Comparison of ENCODE assay signal across 26 cellular contexts in the genomic region with DNA sequence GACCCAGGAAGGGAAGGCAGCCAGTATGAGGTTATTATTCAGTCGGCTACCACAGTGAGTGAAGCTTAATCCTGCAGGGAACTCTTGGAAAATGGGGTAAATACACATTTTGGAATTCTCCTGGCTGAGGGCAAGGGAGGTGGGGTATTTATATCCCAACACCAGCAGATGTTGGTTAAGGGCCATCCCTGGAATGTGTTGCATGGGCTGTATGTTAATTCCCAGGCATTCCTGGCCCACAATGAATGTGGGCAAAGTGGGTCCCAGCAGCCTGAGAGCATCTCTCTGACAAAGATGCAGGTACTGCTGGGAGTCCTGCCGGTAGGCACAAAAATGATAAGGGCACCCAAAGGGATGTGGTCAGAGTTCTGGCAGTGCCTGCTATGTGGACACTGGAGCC. TPM values are rescaled to one million over a fixed set of nuclear protein-coding genes. Genes with fewer than 3 reads are reported as not detected.
DNase-seq lines count a peak whose midpoint lies in the region; ATAC-seq, FAIRE-seq and TF ChIP-seq lines count a peak whose summit lies in the region.
"Had no signal": no experiment of that assay in that cellular context is flagged by ENCODE, and none has a peak within 500 bp of the region (broad histone marks: within the 10 kb centered on the region; RNA-seq: fewer than 3 reads in every experiment).

No MANE protein-coding gene starts in this region.

- H3K4me2 ChIP-seq in H1 (ENCODE audit: insufficient read depth in 1 of 2, low read depth in 2 of 2, low read length in 2 of 2) (no peak overlapping the region), trophoblast cell (ENCODE audit: low read length) (no peak overlapping the region)
- H3K4me2 ChIP-seq: BLaER1 treated with 17β-estradiol and CSF1 and Interleukin-3, amounts not matched to agents 10 nM and 100 nM had no signal

- no peaks in the 10 kb centered on the region for H3K79me1 ChIP-seq in H1 (ENCODE audit: low read depth, low read length)
- no peaks in the 10 kb centered on the region for H3K79me1 ChIP-seq in trophoblast cell (ENCODE audit: low read length)

- H3K27me3 ChIP-seq in H1 (replicated peaks in 1 of 4; ENCODE audit: control insufficient read depth in 3 of 4, extremely low read depth in 1 of 4, insufficient read depth in 3 of 4, low read length in 3 of 4) (peaks cover 0 to 26% (median 13%) of the 10 kb centered on the region in 4 experiments; a peak in 5 of 7 replicates), trophoblast cell (ENCODE audit: insufficient read depth, low read length) (peaks cover under 1% of the 10 kb centered on the region)
- H3K27me3 ChIP-seq: BE2C had no signal

- H3K27ac Mint-ChIP-seq in natural killer cell treated with Interleukin-12 subunit alpha and Interleukin-12 subunit beta and Interleukin-15 and Interleukin-18, amount 100 ng/mL, for 72 hours: no peak overlapping the region
- H3K27ac Mint-ChIP-seq: CD14-positive monocyte; CD4-positive, alpha-beta T cell; CD8-positive, alpha-beta memory T cell had no signal

- peaks cover 14 to 16% of the 10 kb centered on the region in 2 donors for H3K4me1 Mint-ChIP-seq in natural killer cell treated with Interleukin-12 subunit alpha and Interleukin-12 subunit beta and Interleukin-15 and Interleukin-18, amount 100 ng/mL, for 72 hours (ENCODE audit: low read depth in 2 of 2)

- 71% methylated on average over 2 of the region's 2 CpGs; no CpG with 5 or more reads in 1 of the 2 experiments for WGBS in H1 (ENCODE audit: extremely low coverage in 1 of 2, insufficient coverage in 1 of 2, insufficient read length in 1 of 2, insufficient replicate concordance in 2 of 2, low coverage in 1 of 2, low lambda C conversion rate in 2 of 2, missing lambda C conversion rate in 1 of 2), 2 experiments
- no CpG with 5 or more reads among the region's 2 CpGs for WGBS in trophoblast cell (ENCODE audit: extremely low coverage, insufficient coverage, insufficient read length)

- POLR2A ChIA-PET in HEK293 (lab: Yijun Ruan, JAX) (interaction anchor here (1.3 kb wide), 1 partner anchor 18 kb away, joined by 5 read pairs; a partner anchor contains a TSS), H1 (lab: Charles Lee; ENCODE audit: partially characterized antibody) (interaction anchor here (0.7 to 2.7 kb wide), 7 partner anchors 9 to 75 kb away, joined by 3 to 7 read pairs (median 4); a partner anchor contains a TSS)

- no peak overlapping the region for H2BK120ac ChIP-seq in H1 (replicated peaks; ENCODE audit: low read depth, low read length)
- H2BK120ac ChIP-seq in trophoblast cell (ENCODE audit: insufficient read depth, low read length, poor library complexity): no peak overlapping the region

- peaks cover 23 to 36% of the 10 kb centered on the region in 2 donors for H3K27me3 Mint-ChIP-seq in natural killer cell treated with Interleukin-12 subunit alpha and Interleukin-12 subunit beta and Interleukin-15 and Interleukin-18, amount 100 ng/mL, for 72 hours

- TF ChIP-seq POLR2A in H1 (IDR thresholded peaks at IDR 0.05; ENCODE audit: control extremely low read depth in 1 of 2, low read depth in 2 of 2, low read length in 2 of 2): no peak
- no peak for TF ChIP-seq POLR2A in GM12891 (IDR thresholded peaks at IDR 0.05; ENCODE audit: low read depth, low read length)

- H2AK5ac ChIP-seq in H1 (ENCODE audit: low read depth, low read length): no peak overlapping the region
- H2AK5ac ChIP-seq in trophoblast cell (ENCODE audit: low read length): no peak overlapping the region

- peaks cover 3 to 11% of the 10 kb centered on the region in 2 experiments for H4K20me1 ChIP-seq in H1 (replicated peaks in 1 of 2; ENCODE audit: control insufficient read depth in 1 of 2, insufficient read depth in 2 of 2, low read length in 2 of 2)

- H4K5ac ChIP-seq in H1 (ENCODE audit: insufficient read length, low read depth, low read length): no peak overlapping the region

- H3K56ac ChIP-seq in H1 (replicated peaks; ENCODE audit: insufficient read length, low read depth, low read length): no peak overlapping the region

- no peaks in the 10 kb centered on the region for H3K79me2 ChIP-seq in H1 (ENCODE audit: control insufficient read depth in 1 of 2, insufficient read depth in 2 of 2, low read length in 2 of 2)
- no peaks in the 10 kb centered on the region for H3K79me2 ChIP-seq in trophoblast cell (ENCODE audit: control insufficient read depth, insufficient read depth, low read length, poor library complexity)

- DNase-seq in H1 (ENCODE audit: low read depth in 1 of 2, low spot score in 2 of 2) (no peak), trophoblast cell (peak; percentile 58 to 59), GM12891 (ENCODE audit: insufficient read length, low spot score) (no peak)
- no peak for DNase-seq in activated naive CD4-positive, alpha-beta T cell treated with Interleukin-2 at 50 U/mL for 16 hours
- DNase-seq in natural killer cell treated with Interleukin-12 subunit alpha and Interleukin-12 subunit beta and Interleukin-15 and Interleukin-18, amount 100 ng/mL, for 72 hours (ENCODE audit: low spot score): no peak
- DNase-seq: 8988T; ACHN; AML-193; BE2C; CD4-positive, alpha-beta T cell; CD8-positive, alpha-beta memory T cell; DMS 273 treated with DMSO at 0.1 percent for 48 hours; DMS79; EL; GDM1; GM23248 had no signal

- no peak overlapping the region for H3K27ac ChIP-seq in HEK293 (ENCODE audit: extremely low read depth, low read depth, low read length)
- peak overlapping the region; percentile 25 for H3K27ac ChIP-seq in angular gyrus (ENCODE audit: low read depth, low read length)
- no peak overlapping the region for H3K27ac ChIP-seq in H1 (ENCODE audit: low read depth, low read length)
- no peak overlapping the region for H3K27ac ChIP-seq in trophoblast cell (ENCODE audit: low read depth, low read length)
- H3K27ac ChIP-seq: A549; BLaER1 treated with 17β-estradiol and CSF1 and Interleukin-3, amounts not matched to agents 10 nM and 100 nM; GM23248 had no signal

- H2BK15ac ChIP-seq in H1 (ENCODE audit: low read length): no peak overlapping the region

- H4K91ac ChIP-seq in H1 (replicated peaks; ENCODE audit: insufficient read length, low read length) (no peak overlapping the region), trophoblast cell (ENCODE audit: low read depth, low read length) (no peak overlapping the region)

- no peaks in the 10 kb centered on the region for H3K9me3 Mint-ChIP-seq in natural killer cell treated with Interleukin-12 subunit alpha and Interleukin-12 subunit beta and Interleukin-15 and Interleukin-18, amount 100 ng/mL, for 72 hours
- H3K9me3 Mint-ChIP-seq: CD4-positive, alpha-beta T cell had no signal

- H3K4ac ChIP-seq in H1 (replicated peaks; ENCODE audit: insufficient read length, low read depth, low read length) (no peak overlapping the region), trophoblast cell (ENCODE audit: low read depth, low read length) (no peak overlapping the region)

- TF ChIP-seq EP300 in H1 (IDR thresholded peaks at IDR 0.05; ENCODE audit: borderline replicate concordance in 1 of 2, low read depth in 2 of 2, low read length in 2 of 2): no peak

- H2AFZ ChIP-seq in H1 (ENCODE audit: low read length) (no peak overlapping the region), trophoblast cell (ENCODE audit: insufficient read depth, low read length, poor library complexity) (no peak overlapping the region)
- H2AFZ ChIP-seq: GM23248 had no signal

- H3K4me1 ChIP-seq in HEK293 (ENCODE audit: control insufficient read depth, insufficient read depth, low read length) (peaks cover 6% of the 10 kb centered on the region; the same call in 1 of the 2 replicates), H1 (replicated peaks in 1 of 4; ENCODE audit: control insufficient read depth in 3 of 4, insufficient read depth in 4 of 4, low read length in 3 of 4) (peaks cover 0 to 8% (median 5%) of the 10 kb centered on the region in 4 experiments; a peak in 5 of 7 replicates), trophoblast cell (ENCODE audit: control insufficient read depth in 1 of 2, insufficient read depth in 2 of 2, low read length in 2 of 2) (peaks cover 4 to 7% of the 10 kb centered on the region in 2 experiments)
- H3K4me1 ChIP-seq: HAP-1 had no signal

- ATAC-seq in HG03025 (IDR thresholded peaks at IDR 0.05; ENCODE audit: low FRiP score, unreplicated experiment): no peak
- no peak for ATAC-seq in natural killer cell treated with Interleukin-12 subunit alpha and Interleukin-12 subunit beta and Interleukin-15 and Interleukin-18, amount 100 ng/mL, for 72 hours
- ATAC-seq: A549 had no signal

- no peak overlapping the region for H2BK20ac ChIP-seq in H1 (ENCODE audit: low read length)

- no peak overlapping the region for H4K12ac ChIP-seq in trophoblast cell (ENCODE audit: low read depth, low read length)

- no peak for TF ChIP-seq RAD21 in H1 (IDR thresholded peaks at IDR 0.05 in 1 of 2, conservative IDR thresholded peaks at IDR 0.05 in 1 of 2; ENCODE audit: low read depth in 2 of 2, low read length in 2 of 2)

- TF ChIP-seq CTCF in HEK293 (tag by site-specific recombination; IDR thresholded peaks at IDR 0.05) (no peak), H1 (IDR thresholded peaks at IDR 0.05; ENCODE audit: control extremely low read depth in 1 of 3, insufficient read depth in 1 of 3, low read depth in 1 of 3, low read length in 3 of 3) (no peak)

- H3K9ac ChIP-seq in H1 (replicated peaks in 1 of 4; ENCODE audit: extremely low read depth in 1 of 4, low read depth in 3 of 4, low read length in 3 of 4) (no peak overlapping the region), trophoblast cell (ENCODE audit: low read length) (no peak overlapping the region)
- H3K9ac ChIP-seq: BLaER1 treated with 17β-estradiol and CSF1 and Interleukin-3, amounts not matched to agents 10 nM and 100 nM; GM23248 had no signal

- no peak overlapping the region for H3K23ac ChIP-seq in H1 (ENCODE audit: insufficient read length)
- H3K23ac ChIP-seq in trophoblast cell (ENCODE audit: low read length): no peak overlapping the region

- no peaks in the 10 kb centered on the region for H3K9me3 ChIP-seq in HEK293 (ENCODE audit: control insufficient read depth, insufficient read depth, low read depth, low read length)
- H3K9me3 ChIP-seq in H1 (ENCODE audit: insufficient read depth in 2 of 2, low read depth in 1 of 2, low read length in 1 of 2): no peaks in the 10 kb centered on the region
- H3K9me3 ChIP-seq in trophoblast cell (ENCODE audit: insufficient read depth, low read depth, low read length): peaks cover 2% of the 10 kb centered on the region
- H3K9me3 ChIP-seq: A549; BE2C; BLaER1 treated with 17β-estradiol and CSF1 and Interleukin-3, amounts not matched to agents 10 nM and 100 nM; HAP-1 had no signal

- FAIRE-seq in H1 (lab: Jason Lieb, UNC): no peak
- no peak for FAIRE-seq in GM12891 (lab: Jason Lieb, UNC)
- FAIRE-seq: A549, D721Med, GM12892, H54 had no signal

- H2BK5ac ChIP-seq in H1 (ENCODE audit: low read depth, low read length): no peak overlapping the region
- H2BK5ac ChIP-seq in trophoblast cell (ENCODE audit: low read depth, low read length, poor library complexity): no peak overlapping the region

- H3K36me3 ChIP-seq in HEK293 (ENCODE audit: control insufficient read depth in 2 of 2, insufficient read depth in 1 of 2, low read length in 2 of 2): no peaks in the 10 kb centered on the region
- H3K36me3 ChIP-seq in H1 (ENCODE audit: control insufficient read depth in 2 of 4, insufficient read depth in 4 of 4, low read length in 3 of 4): no peaks in the 10 kb centered on the region
- H3K36me3 ChIP-seq in trophoblast cell (ENCODE audit: control insufficient read depth in 1 of 2, insufficient read depth in 2 of 2, low read length in 2 of 2): no peaks in the 10 kb centered on the region
- H3K36me3 ChIP-seq: BE2C, HAP-1 had no signal

- H4K8ac ChIP-seq in H1 (ENCODE audit: extremely low read depth, insufficient read depth, low read length) (no peak overlapping the region), trophoblast cell (ENCODE audit: low read depth, low read length) (no peak overlapping the region)

- H3K4me3 Mint-ChIP-seq in natural killer cell treated with Interleukin-12 subunit alpha and Interleukin-12 subunit beta and Interleukin-15 and Interleukin-18, amount 100 ng/mL, for 72 hours: no peak overlapping the region
- H3K4me3 Mint-ChIP-seq: CD4-positive, alpha-beta T cell had no signal

- H3K14ac ChIP-seq in H1 (ENCODE audit: insufficient read length) (no peak overlapping the region), trophoblast cell (ENCODE audit: low read length) (no peak overlapping the region)

- H3K4me3 ChIP-seq in HEK293 (ENCODE audit: low read depth, low read length) (no peak overlapping the region), H1 (ENCODE audit: extremely low read depth in 1 of 4, insufficient read depth in 2 of 4, low read depth in 3 of 4, low read length in 4 of 4) (no peak overlapping the region), trophoblast cell (ENCODE audit: low read depth, low read length) (no peak overlapping the region)
- H3K4me3 ChIP-seq: A549; BLaER1 treated with 17β-estradiol and CSF1 and Interleukin-3, amounts not matched to agents 10 nM and 100 nM; GM23248; HAP-1 had no signal

- no peak overlapping the region for H3K18ac ChIP-seq in H1 (ENCODE audit: extremely low read depth, low read length)
- no peak overlapping the region for H3K18ac ChIP-seq in trophoblast cell (ENCODE audit: low read length)

- peaks cover 10% of the 10 kb centered on the region for H3K23me2 ChIP-seq in H1 (ENCODE audit: low read depth, low read length)

- CTCF ChIA-PET in HEK293 (lab: Yijun Ruan, JAX): interaction anchor here (0.7 kb wide), 1 partner anchor 195 kb away, joined by 3 read pairs; no protein-coding TSS in a partner anchor
- CTCF ChIA-PET in H1 (lab: Charles Lee; ENCODE audit: partially characterized antibody): interaction anchor here (0.6 to 2.3 kb wide), 8 partner anchors 10 to 75 kb away, joined by 3 to 7 read pairs (median 3); no protein-coding TSS in a partner anchor

- H2BK12ac ChIP-seq in H1 (ENCODE audit: low read depth, low read length): 0 out of 2 replicates have a peak overlapping the region, but pooled peaks have one; percentile 68
- H2BK12ac ChIP-seq in trophoblast cell (ENCODE audit: low read length): no peak overlapping the region

- no peaks in the 10 kb centered on the region for H3K36me3 Mint-ChIP-seq in natural killer cell treated with Interleukin-12 subunit alpha and Interleukin-12 subunit beta and Interleukin-15 and Interleukin-18, amount 100 ng/mL, for 72 hours

RNA-seq across cellular contexts. Expression of a gene that starts 2.9 kb away (rescaled TPM):
- 12.0 and 12.8 TPM in 2 replicates for total RNA-seq in H1 (2021; fragmentation: NEBNext Ultra II Directional; extraction: Animal tissue kit (Norgen Biotek cat#: 25700))
- 3.3 TPM in 2 replicates for polyA plus RNA-seq in H1 (2011; rRNA removed)
- polyA plus RNA-seq in H1 (2011; cell fraction: cytosol; rRNA removed): 3.3 TPM
- polyA plus RNA-seq in H1 (2011; cell fraction: nucleus; rRNA removed): 4.2 TPM
- 7.7 to 10.1 TPM (median 8.3 TPM) in 4 replicates for polyA plus RNA-seq in H1 (2012, experiment 1 of 2)
- polyA plus RNA-seq in H1 (2012, experiment 2 of 2): 9.6 TPM
- 8.3 TPM for polyA plus RNA-seq in H1 (2013, experiment 1 of 2)
- 8.3 TPM for polyA plus RNA-seq in H1 (2013, experiment 2 of 2)
- 3.9 and 5.1 TPM in 2 replicates for polyA minus RNA-seq in H1 (2011; rRNA and poly(A)+ RNA removed)
- 6.2 TPM for polyA minus RNA-seq in H1 (2011; cell fraction: cytosol; rRNA and poly(A)+ RNA removed)
- 5.3 TPM for polyA minus RNA-seq in H1 (2011; cell fraction: nucleus; rRNA and poly(A)+ RNA removed)
- polyA plus RNA-seq in trophoblast cell (2013): 1.4 and 1.5 TPM in 2 replicates
- total RNA-seq in natural killer cell treated with Interleukin-12 subunit alpha and Interleukin-12 subunit beta and Interleukin-15 and Interleukin-18, amount 100 ng/mL, for 72 hours: 1 to 10 TPM; 2.7 to 5.9 TPM
- 1.7 TPM for polyA plus RNA-seq in GM12891 (2012; ENCODE audit: low read depth, missing spikeins)

RNA-seq across cellular contexts. Expression of a gene that starts 17.5 kb away (rescaled TPM):
- total RNA-seq in H1 (2021; fragmentation: NEBNext Ultra II Directional; extraction: Animal tissue kit (Norgen Biotek cat#: 25700)): 5.9 and 6.9 TPM in 2 replicates
- 4.2 and 8.9 TPM in 2 replicates for polyA plus RNA-seq in H1 (2011; rRNA removed)
- polyA plus RNA-seq in H1 (2011; cell fraction: cytosol; rRNA removed): 5.6 TPM
- polyA plus RNA-seq in H1 (2011; cell fraction: nucleus; rRNA removed): 4.7 TPM
- 4.3 to 7.8 TPM (median 6.9 TPM) in 4 replicates for polyA plus RNA-seq in H1 (2012, experiment 1 of 2)
- 8.0 TPM for polyA plus RNA-seq in H1 (2012, experiment 2 of 2)
- polyA plus RNA-seq in H1 (2013, experiment 1 of 2): 6.2 TPM
- 5.8 TPM for polyA plus RNA-seq in H1 (2013, experiment 2 of 2)
- polyA minus RNA-seq in H1 (2011; rRNA and poly(A)+ RNA removed): 0.41 and 0.54 TPM in 2 replicates
- 3.1 TPM for polyA minus RNA-seq in H1 (2011; cell fraction: cytosol; rRNA and poly(A)+ RNA removed)
- 2.5 TPM for polyA minus RNA-seq in H1 (2011; cell fraction: nucleus; rRNA and poly(A)+ RNA removed)
- 0.11 TPM in 1 of 2 replicates, not detected in the other for polyA plus RNA-seq in trophoblast cell (2013)
- not detected for total RNA-seq in natural killer cell treated with Interleukin-12 subunit alpha and Interleukin-12 subunit beta and Interleukin-15 and Interleukin-18, amount 100 ng/mL, for 72 hours
- 0.06 TPM for polyA plus RNA-seq in GM12891 (2012; ENCODE audit: low read depth, missing spikeins)
- total RNA-seq: CD4-positive, alpha-beta T cell; CD8-positive, alpha-beta memory T cell; GM23248 had no signal
- polyA plus RNA-seq: CD14-positive monocyte; CD8-positive, alpha-beta memory T cell; GM23248 had no signal

RNA-seq across cellular contexts. Expression of a gene that starts 17.6 kb away (rescaled TPM):
- 0.63 and 0.97 TPM in 2 replicates for total RNA-seq in H1 (2021; fragmentation: NEBNext Ultra II Directional; extraction: Animal tissue kit (Norgen Biotek cat#: 25700))
- 1.3 and 1.9 TPM in 2 replicates for polyA plus RNA-seq in H1 (2011; rRNA removed)
- polyA plus RNA-seq in H1 (2011; cell fraction: cytosol; rRNA removed): 3.3 TPM
- polyA plus RNA-seq in H1 (2011; cell fraction: nucleus; rRNA removed): 4.1 TPM
- polyA plus RNA-seq in H1 (2012, experiment 1 of 2): 2.1 to 3.5 TPM (median 2.7 TPM) in 4 replicates
- polyA plus RNA-seq in H1 (2012, experiment 2 of 2): 1.1 TPM
- 0.53 TPM for polyA plus RNA-seq in H1 (2013, experiment 1 of 2)
- polyA plus RNA-seq in H1 (2013, experiment 2 of 2): 0.77 TPM
- polyA minus RNA-seq in H1 (2011; rRNA and poly(A)+ RNA removed): 0.54 and 0.80 TPM in 2 replicates
- not detected for polyA minus RNA-seq in H1 (2011; cell fraction: cytosol; rRNA and poly(A)+ RNA removed)
- polyA minus RNA-seq in H1 (2011; cell fraction: nucleus; rRNA and poly(A)+ RNA removed): 1.00 TPM
- 0.55 and 0.62 TPM in 2 replicates for polyA plus RNA-seq in trophoblast cell (2013)
- total RNA-seq in natural killer cell treated with Interleukin-12 subunit alpha and Interleukin-12 subunit beta and Interleukin-15 and Interleukin-18, amount 100 ng/mL, for 72 hours: not detected
- not detected for polyA plus RNA-seq in GM12891 (2012; ENCODE audit: low read depth, missing spikeins)
- total RNA-seq: CD4-positive, alpha-beta T cell; CD8-positive, alpha-beta memory T cell; GM23248 had no signal
- polyA plus RNA-seq: A549; CD14-positive monocyte; CD8-positive, alpha-beta memory T cell; GM23248 had no signal

RNA-seq across cellular contexts. Expression of a gene that starts 34.4 kb away (rescaled TPM):
- 53.7 and 54.7 TPM in 2 replicates for total RNA-seq in H1 (2021; fragmentation: NEBNext Ultra II Directional; extraction: Animal tissue kit (Norgen Biotek cat#: 25700))
- polyA plus RNA-seq in H1 (2011; rRNA removed): 41.5 and 54.8 TPM in 2 replicates
- 55.9 TPM for polyA plus RNA-seq in H1 (2011; cell fraction: cytosol; rRNA removed)
- polyA plus RNA-seq in H1 (2011; cell fraction: nucleus; rRNA removed): 75.9 TPM
- 34.3 to 51.2 TPM (median 49.7 TPM) in 4 replicates for polyA plus RNA-seq in H1 (2012, experiment 1 of 2)
- polyA plus RNA-seq in H1 (2012, experiment 2 of 2): 65.9 TPM
- 29.8 TPM for polyA plus RNA-seq in H1 (2013, experiment 1 of 2)
- polyA plus RNA-seq in H1 (2013, experiment 2 of 2): 33.1 TPM
- polyA minus RNA-seq in H1 (2011; rRNA and poly(A)+ RNA removed): 50.7 and 74.4 TPM in 2 replicates
- 32.1 TPM for polyA minus RNA-seq in H1 (2011; cell fraction: cytosol; rRNA and poly(A)+ RNA removed)
- polyA minus RNA-seq in H1 (2011; cell fraction: nucleus; rRNA and poly(A)+ RNA removed): 29.1 TPM
- 18.3 and 18.4 TPM in 2 replicates for polyA plus RNA-seq in trophoblast cell (2013)
- 10 to 100 TPM; 48.9 to 67.6 TPM for total RNA-seq in natural killer cell treated with Interleukin-12 subunit alpha and Interleukin-12 subunit beta and Interleukin-15 and Interleukin-18, amount 100 ng/mL, for 72 hours
- 8.9 TPM for polyA plus RNA-seq in GM12891 (2012; ENCODE audit: low read depth, missing spikeins)

Comparison
In these comparisons a context has a peak if more than half of its experiments do, and no peak if none do; other contexts are left out.
1. DNase-seq: peak in trophoblast cell (2 of 2); none in H1 (0 of 2), activated naive CD4-positive, alpha-beta T cell treated with Interleukin-2 at 50 U/mL for 16 hours (single experiment), natural killer cell treated with Interleukin-12 subunit alpha and Interleukin-12 subunit beta and Interleukin-15 and Interleukin-18, amount 100 ng/mL, for 72 hours (single experiment) and GM12891 (single experiment).